14 cellular contexts compared by ENCODE assay signal in the genomic region with DNA sequence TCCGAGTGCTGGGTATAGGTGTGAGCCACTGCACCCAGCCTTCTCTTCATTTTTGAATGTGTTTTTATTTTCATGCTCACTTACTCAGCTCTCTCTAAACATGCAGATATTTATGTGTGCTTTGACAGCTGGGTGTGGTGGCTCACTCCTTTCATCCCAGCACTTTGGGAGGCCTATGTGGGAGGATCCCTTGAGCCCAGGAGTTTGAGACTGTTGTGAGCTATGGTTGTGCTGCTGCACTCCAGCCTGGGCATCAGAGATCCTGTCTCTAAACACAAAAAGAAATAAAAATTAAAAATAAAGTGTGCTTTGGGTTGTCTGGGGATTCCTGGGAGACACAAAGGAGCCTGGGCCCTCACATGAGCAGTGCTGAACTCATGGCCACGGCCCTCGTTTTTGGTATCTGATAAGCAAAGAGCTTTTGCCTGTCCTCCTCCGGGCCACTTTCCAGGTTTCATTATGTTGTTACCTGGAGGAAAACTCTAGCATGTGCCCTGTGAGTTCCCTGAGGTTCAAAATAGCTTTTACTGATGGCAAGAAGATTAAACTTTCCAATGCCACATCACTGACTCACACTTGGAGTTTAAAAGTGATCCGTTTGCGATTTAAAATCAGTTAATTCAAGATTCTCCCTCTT.
A peak's percentile ranks its signal among the peaks of the same experiment; 100 is the strongest.
DNase-seq lines count a peak whose midpoint lies in the region; ATAC-seq and TF ChIP-seq lines count a peak whose summit lies in the region.
"Had no signal": no experiment of that assay in that cellular context is flagged by ENCODE, and none has a peak within 500 bp of the region (broad histone marks: within the 10 kb centered on the region; RNA-seq: fewer than 3 reads in every experiment).

No MANE protein-coding gene starts in this region.

- no TSS peak for BruUV-seq in MCF 10A (replicated peaks; lab: Mats Ljungman, UMichigan)

- H3K4me3 Mint-ChIP-seq in MCF 10A (ENCODE audit: unreplicated experiment) = no peak overlapping the region
- no peak overlapping the region for H3K4me3 Mint-ChIP-seq in stimulated activated naive B cell treated with anti-CD40 and anti-IgM and Interleukin-4, amounts not matched to agents 10 μg/mL and 1 μg/mL and 100 μg/mL, for 72 hours
- no peak overlapping the region for H3K4me3 Mint-ChIP-seq in activated naive CD4-positive, alpha-beta T cell treated with anti-CD3 and anti-CD28 coated beads for 36 hours
- H3K4me3 Mint-ChIP-seq: activated T-cell treated with anti-CD3 and anti-CD28 coated beads, Interleukin-2, amount 50 U/mL, for 4 hours; type B pancreatic cell had no signal

- no peak overlapping the region for H3K27ac Mint-ChIP-seq in MCF 10A (ENCODE audit: low read depth, unreplicated experiment)
- H3K27ac Mint-ChIP-seq in stimulated activated naive B cell treated with anti-CD40 and anti-IgM and Interleukin-4, amounts not matched to agents 10 μg/mL and 1 μg/mL and 100 μg/mL, for 72 hours = peak overlapping the region; percentile 47
- no peak overlapping the region for H3K27ac Mint-ChIP-seq in activated naive CD4-positive, alpha-beta T cell treated with anti-CD3 and anti-CD28 coated beads for 36 hours
- H3K27ac Mint-ChIP-seq: type B pancreatic cell had no signal

- ATAC-seq in gastroesophageal sphincter = no peak
- ATAC-seq in stimulated activated naive B cell treated with anti-CD40 and anti-IgM and Interleukin-4, amounts not matched to agents 10 μg/mL and 1 μg/mL and 100 μg/mL, for 72 hours (replicated peaks) = no peak
- no peak for ATAC-seq in GM18858 (IDR thresholded peaks at IDR 0.05; ENCODE audit: unreplicated experiment)
- no peak for ATAC-seq in GM21576 (IDR thresholded peaks at IDR 0.05; ENCODE audit: unreplicated experiment)
- ATAC-seq: activated T-cell treated with anti-CD3 and anti-CD28 coated beads, Interleukin-2, amount 50 U/mL, for 4 hours had no signal

- no peaks in the 10 kb centered on the region for H3K27me3 Mint-ChIP-seq in MCF 10A (ENCODE audit: insufficient read depth, unreplicated experiment)
- H3K27me3 Mint-ChIP-seq in stimulated activated naive B cell treated with anti-CD40 and anti-IgM and Interleukin-4, amounts not matched to agents 10 μg/mL and 1 μg/mL and 100 μg/mL, for 72 hours = peaks cover 0 to under 1% of the 10 kb centered on the region in 2 donors
- H3K27me3 Mint-ChIP-seq in activated naive CD4-positive, alpha-beta T cell treated with anti-CD3 and anti-CD28 coated beads for 36 hours (ENCODE audit: low read depth) = no peaks in the 10 kb centered on the region
- H3K27me3 Mint-ChIP-seq: type B pancreatic cell had no signal

- H3K27ac ChIP-seq in breast epithelium (peak overlapping the region; percentile 60 to 68), OCI-LY3 (ENCODE audit: low read length) (no peak overlapping the region), gastroesophageal sphincter (peak overlapping the region; percentile 16 to 79 (median 72))

- no peaks in the 10 kb centered on the region for H3K4me1 ChIP-seq in breast epithelium
- H3K4me1 ChIP-seq in OCI-LY3 (ENCODE audit: low read length) = peaks cover 19% of the 10 kb centered on the region
- H3K4me1 ChIP-seq in gastroesophageal sphincter = peaks cover 11 to 67% (median 11%) of the 10 kb centered on the region in 3 donors

- H3K36me3 ChIP-seq in breast epithelium = no peaks in the 10 kb centered on the region
- H3K36me3 ChIP-seq in OCI-LY3 (replicated peaks; ENCODE audit: low read depth, low read length) = no peaks in the 10 kb centered on the region
- H3K36me3 ChIP-seq in gastroesophageal sphincter = no peaks in the 10 kb centered on the region
- H3K36me3 ChIP-seq: Peyer's patch had no signal

- H3K27me3 ChIP-seq in breast epithelium (no peaks in the 10 kb centered on the region), OCI-LY3 (ENCODE audit: low read depth, low read length) (no peaks in the 10 kb centered on the region), gastroesophageal sphincter (no peaks in the 10 kb centered on the region)
- H3K27me3 ChIP-seq: Peyer's patch had no signal

- DNase-seq in breast epithelium (ENCODE audit: low spot score in 2 of 2) (no peak), MCF 10A (ENCODE audit: unreplicated experiment) (no peak)
- DNase-seq in stimulated activated naive B cell treated with anti-CD40 and anti-IgM and Interleukin-4, amounts not matched to agents 10 μg/mL and 1 μg/mL and 100 μg/mL, for 72 hours = no peak
- DNase-seq in activated naive CD4-positive, alpha-beta T cell treated with anti-CD3 and anti-CD28 coated beads for 36 hours = no peak
- DNase-seq: activated T-cell treated with anti-CD3 and anti-CD28 coated beads, Interleukin-2, amount 50 U/mL, for 4 hours; anterior cingulate cortex; NCI-H1092 treated with DMSO at 0.1 percent for 48 hours; NCI-H446 treated with DMSO at 0.1 percent for 48 hours; Peyer's patch had no signal

- H3K4me3 ChIP-seq in breast epithelium (no peak overlapping the region), OCI-LY3 (ENCODE audit: low read length) (no peak overlapping the region), gastroesophageal sphincter (no peak overlapping the region)
- H3K4me3 ChIP-seq: Peyer's patch had no signal

- no peaks in the 10 kb centered on the region for H3K9me3 ChIP-seq in breast epithelium
- H3K9me3 ChIP-seq in OCI-LY3 (ENCODE audit: insufficient read depth, low read length) = no peaks in the 10 kb centered on the region
- H3K9me3 ChIP-seq in gastroesophageal sphincter = no peaks in the 10 kb centered on the region
- H3K9me3 ChIP-seq: Peyer's patch had no signal

- no peaks in the 10 kb centered on the region for H3K79me2 ChIP-seq in OCI-LY3 (ENCODE audit: low read length)

- POLR2A ChIA-PET in MCF 10A (lab: Yijun Ruan, JAX) = interaction anchor here (1.0 kb wide), 1 partner anchor 8 kb away, joined by 3 read pairs; no protein-coding TSS in a partner anchor

- peak overlapping the region; percentile 18; the same call in 1 of the 2 replicates for H3K4me2 ChIP-seq in OCI-LY3 (ENCODE audit: low read length)

- H3K9ac ChIP-seq in OCI-LY3 (ENCODE audit: low read length) = no peak overlapping the region

- CTCF ChIA-PET in MCF 10A (lab: Yijun Ruan, JAX) = no interaction called here
- CTCF ChIA-PET in activated naive CD4-positive, alpha-beta T cell treated with anti-CD3 and anti-CD28 coated beads for 36 hours (lab: Charles Lee) = no interaction called here

- TF ChIP-seq CTCF in breast epithelium (IDR thresholded peaks at IDR 0.05) (no peak), MCF 10A (IDR thresholded peaks at IDR 0.05; ENCODE audit: unreplicated experiment) (no peak), OCI-LY3 (IDR thresholded peaks at IDR 0.05; ENCODE audit: low read depth, low read length) (no peak), gastroesophageal sphincter (IDR thresholded peaks at IDR 0.05) (no peak)

- no peak overlapping the region for H2AFZ ChIP-seq in OCI-LY3 (ENCODE audit: low read depth, low read length)

- no peaks in the 10 kb centered on the region for H3K4me1 Mint-ChIP-seq in MCF 10A (ENCODE audit: insufficient read depth, unreplicated experiment)
- peaks cover 28 to 44% of the 10 kb centered on the region in 2 donors for H3K4me1 Mint-ChIP-seq in stimulated activated naive B cell treated with anti-CD40 and anti-IgM and Interleukin-4, amounts not matched to agents 10 μg/mL and 1 μg/mL and 100 μg/mL, for 72 hours
- H3K4me1 Mint-ChIP-seq in activated naive CD4-positive, alpha-beta T cell treated with anti-CD3 and anti-CD28 coated beads for 36 hours (ENCODE audit: low read depth) = peaks cover 13% of the 10 kb centered on the region

- TF ChIP-seq POLR2A in breast epithelium (IDR thresholded peaks at IDR 0.05) = no peak
- TF ChIP-seq POLR2A in gastroesophageal sphincter (IDR thresholded peaks at IDR 0.05) = no peak

- no peak for TF ChIP-seq EP300 in gastroesophageal sphincter (IDR thresholded peaks at IDR 0.05)

- H3K36me3 Mint-ChIP-seq in MCF 10A (ENCODE audit: insufficient read depth, unreplicated experiment) = no peaks in the 10 kb centered on the region
- no peaks in the 10 kb centered on the region for H3K36me3 Mint-ChIP-seq in stimulated activated naive B cell treated with anti-CD40 and anti-IgM and Interleukin-4, amounts not matched to agents 10 μg/mL and 1 μg/mL and 100 μg/mL, for 72 hours
- no peaks in the 10 kb centered on the region for H3K36me3 Mint-ChIP-seq in activated naive CD4-positive, alpha-beta T cell treated with anti-CD3 and anti-CD28 coated beads for 36 hours (ENCODE audit: low read depth)
- H3K36me3 Mint-ChIP-seq: type B pancreatic cell had no signal

- WGBS in gastroesophageal sphincter (ENCODE audit: low coverage in 1 of 2), 2 donors = 50 to 53% methylated on average over 3 to 6 of the region's 6 CpGs

- intact Hi-C loops in breast epithelium (cut with DNase I; ENCODE audit: low total_unique reads) = no loop called here
- intact Hi-C loops in MCF 10A (cut with micrococcal nuclease) = loop anchor here (10.0 kb wide), 1 partner anchor 99 kb away; no protein-coding TSS in a partner anchor
- intact Hi-C loops in activated naive CD4-positive, alpha-beta T cell treated with anti-CD3 and anti-CD28 coated beads for 36 hours (cut with micrococcal nuclease) = no loop called here

- H3K9me3 Mint-ChIP-seq in MCF 10A (ENCODE audit: unreplicated experiment) = no peaks in the 10 kb centered on the region
- H3K9me3 Mint-ChIP-seq in stimulated activated naive B cell treated with anti-CD40 and anti-IgM and Interleukin-4, amounts not matched to agents 10 μg/mL and 1 μg/mL and 100 μg/mL, for 72 hours = no peaks in the 10 kb centered on the region
- no peaks in the 10 kb centered on the region for H3K9me3 Mint-ChIP-seq in activated naive CD4-positive, alpha-beta T cell treated with anti-CD3 and anti-CD28 coated beads for 36 hours
- H3K9me3 Mint-ChIP-seq: activated T-cell treated with anti-CD3 and anti-CD28 coated beads, Interleukin-2, amount 50 U/mL, for 4 hours; type B pancreatic cell had no signal

- H4K20me1 ChIP-seq in OCI-LY3 (ENCODE audit: insufficient read depth, low read length) = no peaks in the 10 kb centered on the region
